21 cellular contexts compared by ENCODE assay signal in genomic region chr6:150702675-150703074, GRCh38.
DNase-seq lines count a peak whose midpoint lies in the region; ATAC-seq and TF ChIP-seq lines count a peak whose summit lies in the region.
"Had no signal": no experiment of that assay in that cellular context is flagged by ENCODE, and none has a peak within 500 bp of the region (broad histone marks: within the 10 kb centered on the region; RNA-seq: fewer than 3 reads in every experiment).

No MANE protein-coding gene starts in this region.

- no peaks in the 10 kb centered on the region for H3F3A ChIP-seq in Loucy (ENCODE audit: low read depth)

- ATAC-seq in T-helper 17 cell (peak; percentile 33), naive B cell (ENCODE audit: low read depth in 2 of 2) (peak; percentile 77 to 87), GM19351 (IDR thresholded peaks at IDR 0.05; ENCODE audit: unreplicated experiment) (no peak)
- ATAC-seq: GM23338 had no signal

- TF ChIP-seq CTCF in Loucy (conservative IDR thresholded peaks at IDR 0.05; ENCODE audit: low read length) (no peak), foreskin fibroblast (IDR thresholded peaks at IDR 0.05; ENCODE audit: low read depth, low read length) (no peak)

- no peaks in the 10 kb centered on the region for H3K9me2 ChIP-seq in Loucy (replicated peaks; ENCODE audit: low read depth, low read length)

- no peak for DNase-seq in T-helper 17 cell
- peak; percentile 63 for DNase-seq in naive B cell
- DNase-seq in OCI-M1 (lab: John Stamatoyannopoulos, UW), result no peak
- no peak for DNase-seq in activated CD4-positive, CD25-positive, alpha-beta regulatory T cell treated with anti-CD3 and anti-CD28 coated beads, Interleukin-2, amount 50 U/mL, for 72 hours
- no peak for DNase-seq in foreskin fibroblast
- DNase-seq: activated CD4-positive, alpha-beta memory T cell treated with anti-CD3 and anti-CD28 coated beads, Interleukin-2, amount 10 ng/mL, durations not matched to agents 7 days and 5 days; activated naive CD4-positive, alpha-beta T cell treated with anti-CD3 and anti-CD28 coated beads for 36 hours; activated T-cell treated with anti-CD3 and anti-CD28 coated beads, Interleukin-2, amount 50 U/mL, for 1 hour; central memory CD4-positive, alpha-beta T cell; NCI-H187 treated with DMSO at 0.1 percent for 48 hours; NCI-H226; stimulated activated CD4-positive, alpha-beta T cell treated with anti-CD3 and anti-CD28 coated beads, Interleukin-4, amount 100 ng/mL, for 24 hours; WERI-Rb-1 had no signal

- H3K4me1 Mint-ChIP-seq in T-helper 17 cell (peaks cover 2% of the 10 kb centered on the region), naive B cell (peaks cover 51 to 95% (median 64%) of the 10 kb centered on the region in 3 donors)
- H3K4me1 Mint-ChIP-seq: activated CD4-positive, alpha-beta memory T cell treated with anti-CD3 and anti-CD28 coated beads, Interleukin-2, amount 10 ng/mL, durations not matched to agents 7 days and 5 days; GM23338 had no signal

- no peaks in the 10 kb centered on the region for H3K9me3 Mint-ChIP-seq in naive B cell
- H3K9me3 Mint-ChIP-seq: activated CD4-positive, alpha-beta memory T cell treated with anti-CD3 and anti-CD28 coated beads, Interleukin-2, amount 10 ng/mL, durations not matched to agents 7 days and 5 days; activated naive CD4-positive, alpha-beta T cell treated with anti-CD3 and anti-CD28 coated beads for 36 hours; GM23338; neural crest cell had no signal

- peaks cover 2% of the 10 kb centered on the region for H3K36me3 Mint-ChIP-seq in T-helper 17 cell (ENCODE audit: low read depth)
- no peaks in the 10 kb centered on the region for H3K36me3 Mint-ChIP-seq in naive B cell

- H3K4me3 ChIP-seq in BLaER1 treated with 17β-estradiol and CSF1 and Interleukin-3, amounts not matched to agents 10 nM and 100 nM, result peak overlapping the region in 4 of 10 experiments; percentile 14 to 30 (median 26); a peak in 4 of 20 replicates
- no peak overlapping the region for H3K4me3 ChIP-seq in Loucy (ENCODE audit: low read length, poor library complexity, severe bottlenecking)
- H3K4me3 ChIP-seq in foreskin fibroblast (ENCODE audit: low read depth in 1 of 2, low read length in 2 of 2), result no peak overlapping the region
- H3K4me3 ChIP-seq: esophagus muscularis mucosa, GM23338, prostate gland, skin epidermis had no signal

- no peaks in the 10 kb centered on the region for H3K9me3 ChIP-seq in BLaER1 treated with 17β-estradiol and CSF1 and Interleukin-3, amounts not matched to agents 10 nM and 100 nM (replicated peaks in 1 of 11)
- no peaks in the 10 kb centered on the region for H3K9me3 ChIP-seq in Loucy (ENCODE audit: insufficient read depth, low read depth, low read length)
- H3K9me3 ChIP-seq in T-helper 17 cell (ENCODE audit: control insufficient read depth, low read length, poor library complexity, severe bottlenecking), result no peaks in the 10 kb centered on the region
- H3K9me3 ChIP-seq: esophagus muscularis mucosa, prostate gland had no signal

- H3K27me3 Mint-ChIP-seq in T-helper 17 cell (no peaks in the 10 kb centered on the region), naive B cell (no peaks in the 10 kb centered on the region)

- H4K20me1 ChIP-seq in BLaER1 treated with 17β-estradiol and CSF1 and Interleukin-3, amounts not matched to agents 10 nM and 100 nM, result no peaks in the 10 kb centered on the region
- H4K20me1 ChIP-seq in Loucy (ENCODE audit: insufficient read depth, low read length, poor library complexity, severe bottlenecking), result peaks cover 10% of the 10 kb centered on the region

- H3K27ac Mint-ChIP-seq in T-helper 17 cell, result no peak overlapping the region
- peak overlapping the region; percentile 93 to 99 (median 98) for H3K27ac Mint-ChIP-seq in naive B cell
- H3K27ac Mint-ChIP-seq: activated CD4-positive, alpha-beta memory T cell treated with anti-CD3 and anti-CD28 coated beads, Interleukin-2, amount 10 ng/mL, durations not matched to agents 7 days and 5 days; activated naive CD4-positive, alpha-beta T cell treated with anti-CD3 and anti-CD28 coated beads for 36 hours; GM23338 had no signal

- H3K36me3 ChIP-seq in BLaER1 treated with 17β-estradiol and CSF1 and Interleukin-3, amounts not matched to agents 10 nM and 100 nM, result no peaks in the 10 kb centered on the region
- H3K36me3 ChIP-seq in Loucy (ENCODE audit: insufficient read depth, low read length), result no peaks in the 10 kb centered on the region; the same call in 1 of the 2 replicates
- H3K36me3 ChIP-seq: esophagus muscularis mucosa, prostate gland, WERI-Rb-1 had no signal

- H3K9ac ChIP-seq in BLaER1 treated with 17β-estradiol and CSF1 and Interleukin-3, amounts not matched to agents 10 nM and 100 nM, result peak overlapping the region in 9 of 11 experiments; percentile 31 to 78 (median 74); a peak in 19 of 22 replicates
- no peak overlapping the region for H3K9ac ChIP-seq in Loucy (ENCODE audit: low read depth, low read length, poor library complexity, severe bottlenecking)

- H3K27me3 ChIP-seq in BLaER1 treated with 17β-estradiol and CSF1 and Interleukin-3, amounts not matched to agents 10 nM and 100 nM, result peaks cover 0 to 8% (median 0%) of the 10 kb centered on the region in 11 experiments; a peak in 3 of 22 replicates
- H3K27me3 ChIP-seq in Loucy (ENCODE audit: insufficient read depth, low read length, poor library complexity, severe bottlenecking), result no peaks in the 10 kb centered on the region
- H3K27me3 ChIP-seq: esophagus muscularis mucosa had no signal

- H3K4me2 ChIP-seq in BLaER1 treated with 17β-estradiol and CSF1 and Interleukin-3, amounts not matched to agents 10 nM and 100 nM, result peak overlapping the region; percentile 56 to 92 (median 74)
- peak overlapping the region; percentile 12 for H3K4me2 ChIP-seq in Loucy (ENCODE audit: low read depth, low read length, poor library complexity, severe bottlenecking)
- H3K4me2 ChIP-seq: GM23338 had no signal

- H3K4me3 Mint-ChIP-seq in T-helper 17 cell (no peak overlapping the region), naive B cell (peak overlapping the region in 7 of 8 donors; percentile 24 to 76 (median 60))
- H3K4me3 Mint-ChIP-seq: activated CD4-positive, alpha-beta memory T cell treated with anti-CD3 and anti-CD28 coated beads, Interleukin-2, amount 10 ng/mL, durations not matched to agents 7 days and 5 days; activated naive CD4-positive, alpha-beta T cell treated with anti-CD3 and anti-CD28 coated beads for 36 hours; GM23338; neural crest cell had no signal

- H3K27ac ChIP-seq in BLaER1 treated with 17β-estradiol and CSF1 and Interleukin-3, amounts not matched to agents 10 nM and 100 nM, result peak overlapping the region in 10 of 11 experiments; percentile 19 to 96 (median 91); a peak in 19 of 22 replicates
- H3K27ac ChIP-seq: esophagus muscularis mucosa, prostate gland, skin epidermis, WERI-Rb-1 had no signal

- H2AFZ ChIP-seq in Loucy (ENCODE audit: low read length), result no peak overlapping the region
- H2AFZ ChIP-seq: GM23338 had no signal

- H3K79me2 ChIP-seq in Loucy (ENCODE audit: insufficient read depth, low read length), result peaks cover 66% of the 10 kb centered on the region

- H3K4me1 ChIP-seq in BLaER1 treated with 17β-estradiol and CSF1 and Interleukin-3, amounts not matched to agents 10 nM and 100 nM, result peaks cover 44 to 85% (median 57%) of the 10 kb centered on the region in 10 experiments
- H3K4me1 ChIP-seq in Loucy (ENCODE audit: insufficient read depth, low read length, poor library complexity, severe bottlenecking), result peaks cover 13% of the 10 kb centered on the region
- H3K4me1 ChIP-seq: prostate gland had no signal
